In the genomic region with DNA sequence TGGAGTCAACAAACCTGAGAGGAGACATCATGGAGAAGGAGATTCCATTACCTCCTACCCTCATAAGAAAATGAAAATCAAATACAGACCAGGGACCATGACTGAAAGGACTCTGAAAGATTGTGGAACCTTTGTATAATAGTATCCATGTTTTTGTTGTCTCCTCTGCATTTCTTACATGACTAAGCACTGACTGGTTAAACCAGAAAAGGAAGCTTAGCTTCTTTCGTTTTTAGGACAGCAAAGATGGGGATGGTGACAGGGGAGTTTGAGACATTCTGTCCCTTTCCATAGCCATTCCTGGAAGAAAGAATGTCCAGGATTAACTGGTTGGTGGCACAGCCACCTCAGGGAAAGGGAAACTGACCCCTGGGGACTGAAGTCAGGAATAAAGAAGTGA, we compare ENCODE assay signal across 13 cellular contexts. TPM values are rescaled to one million over a fixed set of nuclear protein-coding genes. Genes with fewer than 3 reads are reported as not detected.
DNase-seq lines count a peak whose midpoint lies in the region; ATAC-seq and TF ChIP-seq lines count a peak whose summit lies in the region.
"Had no signal": no experiment of that assay in that cellular context is flagged by ENCODE, and none has a peak within 500 bp of the region (broad histone marks: within the 10 kb centered on the region; RNA-seq: fewer than 3 reads in every experiment).

No MANE protein-coding gene starts in this region.

- POLR2A ChIA-PET in IMR-90 (lab: Charles Lee; ENCODE audit: unreplicated experiment) = interaction anchor here (1.0 to 1.2 kb wide), 3 partner anchors 9 to 56 kb away, joined by 3 to 5 read pairs (median 3); no protein-coding TSS in a partner anchor

- H3K27me3 ChIP-seq in IMR-90 (ENCODE audit: control insufficient read depth, insufficient read depth, low read length) (no peaks in the 10 kb centered on the region), brain microvascular endothelial cell (replicated peaks) (no peaks in the 10 kb centered on the region), muscle layer of colon (ENCODE audit: control insufficient read depth in 1 of 2, insufficient read depth in 2 of 2, low read length in 2 of 2) (no peaks in the 10 kb centered on the region)

- peak overlapping the region; percentile 97 for H4K5ac ChIP-seq in IMR-90 (ENCODE audit: low read depth, low read length)

- DNase-seq in AG20443 (ENCODE audit: low spot score) (peak; percentile 29), IMR-90 (peak; percentile 62), brain microvascular endothelial cell (no peak), GOT3 (lab: John Stamatoyannopoulos, UW) (no peak), cerebellar nuclear complex (lab: John Stamatoyannopoulos, UW) (no peak), Ammon's horn (ENCODE audit: low spot score) (no peak)
- no peak for DNase-seq in stimulated activated CD4-positive, alpha-beta T cell treated with anti-CD3 and anti-CD28 coated beads, Interleukin-1b, Interleukin-23, amount 100 ng/mL, for 48 hours
- DNase-seq: activated T-cell treated with anti-CD3 and anti-CD28 coated beads, Interleukin-2, amount 50 U/mL, for 24 hours; CD8-positive, alpha-beta T cell; cortex of kidney; NCI-H226; posterior cingulate gyrus had no signal

- H4K20me1 ChIP-seq in IMR-90 (ENCODE audit: insufficient read depth, low read length) = peaks cover 5% of the 10 kb centered on the region; the same call in 1 of the 2 replicates

- TF ChIP-seq POLR2A in IMR-90 (IDR thresholded peaks at IDR 0.05; ENCODE audit: low read depth, low read length) = no peak

- in situ Hi-C loops in IMR-90 (cut with MboI; ENCODE audit: low sequenced_read_pairs) = no loop called here
- in situ Hi-C loops in brain microvascular endothelial cell (cut with HindIII; ENCODE audit: low pct_ligation_motif_present, low sequenced_read_pairs) = no loop called here

- TF ChIP-seq CTCF in IMR-90 (conservative IDR thresholded peaks at IDR 0.05; ENCODE audit: low read depth, low read length) = no peak
- no peak for TF ChIP-seq CTCF in brain microvascular endothelial cell (IDR thresholded peaks at IDR 0.05; ENCODE audit: low read depth, low read length, missing control alignments)

- H2AK5ac ChIP-seq in IMR-90 (ENCODE audit: low read depth, low read length) = peak overlapping the region; percentile 35; the same call in 1 of the 2 replicates

- H3K27ac ChIP-seq in IMR-90 (ENCODE audit: insufficient read depth, low read length) = peak overlapping the region; percentile 95
- H3K27ac ChIP-seq in brain microvascular endothelial cell = peak overlapping the region; percentile 63
- peak overlapping the region; percentile 12 for H3K27ac ChIP-seq in muscle layer of colon (ENCODE audit: low read depth, low read length)

- H3K4me3 ChIP-seq in IMR-90 (ENCODE audit: insufficient read depth, low read depth, low read length) (no peak overlapping the region), brain microvascular endothelial cell (ENCODE audit: low read depth, low read length) (no peak overlapping the region), muscle layer of colon (ENCODE audit: low read depth in 1 of 2, low read length in 2 of 2) (no peak overlapping the region)

- peak overlapping the region; percentile 36 to 96; a peak in 3 of 4 replicates for H4K8ac ChIP-seq in IMR-90 (ENCODE audit: low read depth in 2 of 2, low read length in 2 of 2)

- H3K4me1 ChIP-seq in IMR-90 (ENCODE audit: control insufficient read depth, insufficient read depth, low read length) = peaks cover 27% of the 10 kb centered on the region
- H3K4me1 ChIP-seq in muscle layer of colon (ENCODE audit: insufficient read depth, low read length) = peaks cover 80% of the 10 kb centered on the region

- peak overlapping the region; percentile 95 for H2BK20ac ChIP-seq in IMR-90 (ENCODE audit: low read depth, low read length)

- H3K4ac ChIP-seq in IMR-90 (ENCODE audit: low read depth, low read length) = peak overlapping the region; percentile 95

- TF ChIP-seq RAD21 in IMR-90 (IDR thresholded peaks at IDR 0.05; ENCODE audit: low read length) = no peak

- peak overlapping the region; percentile 38; the same call in 1 of the 3 replicates for H2BK15ac ChIP-seq in IMR-90 (ENCODE audit: low read depth, low read length)

- H3K56ac ChIP-seq in IMR-90 (ENCODE audit: extremely low read depth, insufficient read depth, low read length) = peak overlapping the region; percentile 77; the same call in 1 of the 2 replicates

- H2BK120ac ChIP-seq in IMR-90 (ENCODE audit: low read depth, low read length) = peak overlapping the region; percentile 94

- peak overlapping the region; percentile 92 for H3K14ac ChIP-seq in IMR-90 (replicated peaks; ENCODE audit: low read depth, low read length)

- peak overlapping the region; percentile 5; the same call in 1 of the 2 replicates for H3K9ac ChIP-seq in IMR-90 (ENCODE audit: low read depth, low read length)
- H3K9ac ChIP-seq in muscle layer of colon (ENCODE audit: low read length) = no peak overlapping the region

- no peak overlapping the region for H2AK9ac ChIP-seq in IMR-90 (replicated peaks; ENCODE audit: low read depth, low read length, poor library complexity)

- H3K79me1 ChIP-seq in IMR-90 (ENCODE audit: low read depth in 1 of 2, low read length in 2 of 2) = peaks cover 7 to 66% of the 10 kb centered on the region in 2 experiments

- dilution Hi-C loops in IMR-90 (cut with HindIII; ENCODE audit: low sequenced_read_pairs, unreplicated experiment) = no loop called here

- peak overlapping the region; percentile 87 for H3K23ac ChIP-seq in IMR-90 (ENCODE audit: low read depth, low read length)

- intact Hi-C loops in IMR-90 (cut with micrococcal nuclease) = loop anchor here (2.0 kb wide), 1 partner anchor 27 kb away; no protein-coding TSS in a partner anchor

- BruUV-seq in IMR-90 (replicated peaks; lab: Mats Ljungman, UMichigan) = no TSS peak

- peak overlapping the region; percentile 87 for H4K91ac ChIP-seq in IMR-90 (ENCODE audit: insufficient read depth, low read depth, low read length)

- peak overlapping the region; percentile 99 for H3K18ac ChIP-seq in IMR-90 (ENCODE audit: low read depth, low read length)

- peak overlapping the region; percentile 77 for H2AFZ ChIP-seq in IMR-90 (replicated peaks; ENCODE audit: low read length, poor library complexity)

- H2BK5ac ChIP-seq in IMR-90 (ENCODE audit: low read depth, low read length, poor library complexity, severe bottlenecking) = peak overlapping the region; percentile 95

- H3K9me3 ChIP-seq in IMR-90 (ENCODE audit: control insufficient read depth, insufficient read depth, low read length) (no peaks in the 10 kb centered on the region), muscle layer of colon (ENCODE audit: low read length) (no peaks in the 10 kb centered on the region)

- CTCF ChIA-PET in IMR-90 (lab: Yijun Ruan, JAX) = interaction anchor here (1.0 to 1.3 kb wide), 3 partner anchors 58 to 106 kb away, joined by 3 to 4 read pairs (median 3); no protein-coding TSS in a partner anchor

- no CpG with 5 or more reads among the region's 1 CpG for WGBS in IMR-90 (ENCODE audit: extremely low coverage in 2 of 2, insufficient read length in 1 of 2), 2 experiments

- H3K36me3 ChIP-seq in IMR-90 (ENCODE audit: control insufficient read depth, insufficient read depth, low read length) (peaks cover 2% of the 10 kb centered on the region; the same call in 1 of the 2 replicates), brain microvascular endothelial cell (replicated peaks) (peaks cover 3% of the 10 kb centered on the region), muscle layer of colon (ENCODE audit: insufficient read depth, low read length) (no peaks in the 10 kb centered on the region)

- H3K9me1 ChIP-seq in IMR-90 (ENCODE audit: insufficient read depth, low read length) = peaks cover 8% of the 10 kb centered on the region; the same call in 1 of the 2 replicates

- H3K4me2 ChIP-seq in IMR-90 (ENCODE audit: low read depth, low read length) = peak overlapping the region; percentile 87

- peak; percentile 64 for ATAC-seq in IMR-90 (ENCODE audit: low read depth)
- ATAC-seq: CD8-positive, alpha-beta T cell had no signal

TF ChIP-seq in IMR-90, 13 proteins besides CTCF, POLR2A, EP300 and RAD21:
- TF ChIP-seq MAFK (IDR thresholded peaks at IDR 0.05; ENCODE audit: low read depth, low read length) (peak; percentile 33), CHD1 (IDR thresholded peaks at IDR 0.05; ENCODE audit: low read depth, low read length) (no peak), FOS (IDR thresholded peaks at IDR 0.05; ENCODE audit: low read depth, low read length) (0 out of 2 replicates have a peak, but pooled peaks have one; percentile 5)
TF ChIP-seq in IMR-90: peak in this region for 2.

RNA-seq across cellular contexts. Expression of gene ITGA1, which starts 22.2 kb away (rescaled TPM):
- 74.4 and 95.2 TPM in 2 replicates for total RNA-seq in IMR-90 (2012; rRNA removed)
- polyA plus RNA-seq in IMR-90 (2012; rRNA removed) = 17.5 and 22.3 TPM in 2 replicates
- polyA plus RNA-seq in IMR-90 (2012; cell fraction: cytosol; rRNA removed) = 4.4 and 10.5 TPM in 2 replicates
- polyA plus RNA-seq in IMR-90 (2012; cell fraction: nucleus; rRNA removed; ENCODE audit: low replicate concordance) = 5.5 and 36.2 TPM in 2 replicates

RNA-seq across cellular contexts. Expression of gene PELO, which starts 22.2 kb away (rescaled TPM):
- total RNA-seq in IMR-90 (2012; rRNA removed) = 48.9 and 49.7 TPM in 2 replicates
- polyA plus RNA-seq in IMR-90 (2012; rRNA removed) = 42.4 and 43.7 TPM in 2 replicates
- polyA plus RNA-seq in IMR-90 (2012; cell fraction: cytosol; rRNA removed) = 34.3 and 38.4 TPM in 2 replicates
- 32.6 and 34.9 TPM in 2 replicates for polyA plus RNA-seq in IMR-90 (2012; cell fraction: nucleus; rRNA removed; ENCODE audit: low replicate concordance)

Comparison
In these comparisons a context has a peak if more than half of its experiments do, and no peak if none do; other contexts are left out.
1. DNase-seq: peak in AG20443 (single experiment) and IMR-90 (single experiment); none in brain microvascular endothelial cell (single experiment), stimulated activated CD4-positive, alpha-beta T cell treated with anti-CD3 and anti-CD28 coated beads, Interleukin-1b, Interleukin-23, amount 100 ng/mL, for 48 hours (single experiment), GOT3 (single experiment), cerebellar nuclear complex (0 of 2) and Ammon's horn (single experiment).
2. H3K27ac ChIP-seq: peak in every context shown above with its lines; median percentile 95 in IMR-90; 63 in brain microvascular endothelial cell; 12 in muscle layer of colon.